In genomic region chr4:95255396-95256107, GRCh38 we compare ENCODE assay signal across 14 cellular contexts.
DNase-seq lines count a peak whose midpoint lies in the region; ATAC-seq and TF ChIP-seq lines count a peak whose summit lies in the region.
"Had no signal": no experiment of that assay in that cellular context is flagged by ENCODE, and none has a peak within 500 bp of the region (broad histone marks: within the 10 kb centered on the region; RNA-seq: fewer than 3 reads in every experiment).

No MANE protein-coding gene starts in this region.

- H3K9me3 Mint-ChIP-seq in nephron progenitor cell: no peaks in the 10 kb centered on the region
- H3K9me3 Mint-ChIP-seq: activated naive CD4-positive, alpha-beta T cell treated with anti-CD3 and anti-CD28 coated beads, Interleukin-2, amount 50 U/mL, for 72 hours had no signal

- H3K4me3 ChIP-seq in AG04450 (ENCODE audit: low read depth, low read length) (no peak overlapping the region), SK-N-SH (ENCODE audit: low read depth in 2 of 2, low read length in 1 of 2) (no peak overlapping the region), fibroblast of lung (replicated peaks in 1 of 4; ENCODE audit: control extremely low read depth in 1 of 4, insufficient read depth in 1 of 4, low read depth in 3 of 4, low read length in 4 of 4) (no peak overlapping the region)
- H3K4me3 ChIP-seq: right lobe of liver, tibial nerve had no signal

- no peaks in the 10 kb centered on the region for H3K79me2 ChIP-seq in SK-N-SH (ENCODE audit: insufficient read depth)
- no peaks in the 10 kb centered on the region for H3K79me2 ChIP-seq in fibroblast of lung (ENCODE audit: control insufficient read depth, insufficient read depth, low read length)

- peaks cover 11% of the 10 kb centered on the region for H3K4me1 Mint-ChIP-seq in nephron progenitor cell

- 88% methylated on average over 8 of the region's 8 CpGs for WGBS in SK-N-SH (ENCODE audit: low lambda C conversion rate)

- TF ChIP-seq CTCF in AG04450 (IDR thresholded peaks at IDR 0.05; ENCODE audit: low read depth, low read length): no peak
- TF ChIP-seq CTCF in SK-N-SH (IDR thresholded peaks at IDR 0.05): no peak
- no peak for TF ChIP-seq CTCF in fibroblast of lung (conservative IDR thresholded peaks at IDR 0.05 in 1 of 2, IDR thresholded peaks at IDR 0.05 in 1 of 2; ENCODE audit: low read depth in 1 of 2, low read length in 2 of 2)
- no peak for TF ChIP-seq CTCF in GM20000 (IDR thresholded peaks at IDR 0.05; ENCODE audit: extremely low read depth, missing control alignments)
- no peak for TF ChIP-seq CTCF in nephron progenitor cell (IDR thresholded peaks at IDR 0.05)

- H3K4me2 ChIP-seq in SK-N-SH (no peak overlapping the region), fibroblast of lung (ENCODE audit: extremely low read depth, insufficient read depth, low read length) (no peak overlapping the region)

- no peak for TF ChIP-seq EP300 in SK-N-SH (IDR thresholded peaks at IDR 0.05; ENCODE audit: borderline replicate concordance in 1 of 2, low read depth in 1 of 2, low read length in 1 of 2)

- POLR2A ChIA-PET in AG04450 (lab: Yijun Ruan, JAX) (no interaction called here), SK-N-SH (lab: Yijun Ruan, JAX) (no interaction called here)

- H3K36me3 ChIP-seq in SK-N-SH (replicated peaks in 1 of 2; ENCODE audit: control insufficient read depth in 1 of 2, insufficient read depth in 2 of 2, low read length in 1 of 2) (peaks cover 0 to 5% of the 10 kb centered on the region in 2 experiments), fibroblast of lung (ENCODE audit: control insufficient read depth, insufficient read depth, low read length) (no peaks in the 10 kb centered on the region)
- H3K36me3 ChIP-seq: right lobe of liver, tibial nerve had no signal

- CTCF ChIA-PET in AG04450 (lab: Charles Lee): no interaction called here
- CTCF ChIA-PET in SK-N-SH (lab: Yijun Ruan, JAX): interaction anchor here (0.6 kb wide), 1 partner anchor 383 kb away, joined by 4 read pairs; no protein-coding TSS in a partner anchor

- no peak overlapping the region; the same call in 1 of the 2 replicates for H2AFZ ChIP-seq in SK-N-SH (ENCODE audit: low read depth)
- H2AFZ ChIP-seq in fibroblast of lung (ENCODE audit: low read length): no peak overlapping the region

- no peaks in the 10 kb centered on the region for H3F3A ChIP-seq in SK-N-SH (replicated peaks; ENCODE audit: insufficient read depth)

- H3K36me3 Mint-ChIP-seq in nephron progenitor cell (ENCODE audit: low read depth): no peaks in the 10 kb centered on the region
- H3K36me3 Mint-ChIP-seq: activated naive CD4-positive, alpha-beta T cell treated with anti-CD3 and anti-CD28 coated beads, Interleukin-2, amount 50 U/mL, for 72 hours had no signal

- H3K4me3 Mint-ChIP-seq in nephron progenitor cell: no peak overlapping the region

- no peaks in the 10 kb centered on the region for H3K9me3 ChIP-seq in AG04450 (ENCODE audit: control insufficient read depth, insufficient read depth, low read length)
- no peaks in the 10 kb centered on the region for H3K9me3 ChIP-seq in SK-N-SH
- no peaks in the 10 kb centered on the region for H3K9me3 ChIP-seq in fibroblast of lung (ENCODE audit: control insufficient read depth, insufficient read depth, low read depth, low read length)
- H3K9me3 ChIP-seq: right lobe of liver, tibial nerve had no signal

- H3K27ac ChIP-seq in AG04450 (ENCODE audit: low read depth, low read length) (no peak overlapping the region), SK-N-SH (ENCODE audit: low read depth in 2 of 2, low read length in 1 of 2) (peak overlapping the region in 1 of 2 experiments; percentile 43; a peak in 3 of 4 replicates), fibroblast of lung (ENCODE audit: insufficient read depth, low read length) (no peak overlapping the region)
- H3K27ac ChIP-seq: right lobe of liver, tibial nerve had no signal

- ATAC-seq in HG02885 (IDR thresholded peaks at IDR 0.05; ENCODE audit: poor library complexity, unreplicated experiment): no peak
- ATAC-seq: activated naive CD4-positive, alpha-beta T cell treated with anti-CD3 and anti-CD28 coated beads, Interleukin-2, amount 50 U/mL, for 72 hours; right lobe of liver had no signal

- H3K27me3 Mint-ChIP-seq in nephron progenitor cell (ENCODE audit: low read depth, poor library complexity): no peaks in the 10 kb centered on the region

- no peaks in the 10 kb centered on the region for H3K27me3 ChIP-seq in AG04450 (ENCODE audit: control insufficient read depth, insufficient read depth, low read length)
- no peaks in the 10 kb centered on the region for H3K27me3 ChIP-seq in SK-N-SH (ENCODE audit: insufficient read depth)
- no peaks in the 10 kb centered on the region for H3K27me3 ChIP-seq in fibroblast of lung (ENCODE audit: control insufficient read depth, insufficient read depth, low read length)
- H3K27me3 ChIP-seq: right lobe of liver, tibial nerve had no signal

- peaks cover 0 to 10% of the 10 kb centered on the region in 2 experiments; a peak in 2 of 4 replicates for H3K4me1 ChIP-seq in SK-N-SH (ENCODE audit: control insufficient read depth in 1 of 2, insufficient read depth in 2 of 2, low read depth in 1 of 2, low read length in 1 of 2)
- no peaks in the 10 kb centered on the region for H3K4me1 ChIP-seq in fibroblast of lung (ENCODE audit: control insufficient read depth, extremely low read depth, insufficient read depth, low read length)

- DNase-seq in AG04450 (ENCODE audit: low read depth, low spot score) (peak; percentile 29), SK-N-SH (no peak), fibroblast of lung (ENCODE audit: low read depth in 2 of 2) (peak; percentile 62 to 71), myocyte (ENCODE audit: low read depth) (peak; percentile 54), NCI-H69 (lab: John Stamatoyannopoulos, UW) (no peak), GM20000 (ENCODE audit: low spot score) (no peak), nephron progenitor cell (no peak)
- DNase-seq: DMS 273 treated with DMSO at 0.1 percent for 48 hours; effector memory CD4-positive, alpha-beta T cell; NCI-H524 treated with DMSO at 0.1 percent for 48 hours; right lobe of liver had no signal

- no peak for TF ChIP-seq RAD21 in SK-N-SH (IDR thresholded peaks at IDR 0.05; ENCODE audit: low read length)

- no peak overlapping the region for H3K27ac Mint-ChIP-seq in nephron progenitor cell
- H3K27ac Mint-ChIP-seq: activated naive CD4-positive, alpha-beta T cell treated with anti-CD3 and anti-CD28 coated beads, Interleukin-2, amount 50 U/mL, for 72 hours had no signal

- H3K9me2 ChIP-seq in SK-N-SH: no peaks in the 10 kb centered on the region

- H4K20me1 ChIP-seq in SK-N-SH (ENCODE audit: insufficient read depth) (no peaks in the 10 kb centered on the region), fibroblast of lung (ENCODE audit: control insufficient read depth, extremely low read depth, insufficient read depth, low read length) (no peaks in the 10 kb centered on the region)

- H3K9ac ChIP-seq in SK-N-SH (no peak overlapping the region), fibroblast of lung (ENCODE audit: insufficient read depth, low read length) (no peak overlapping the region)

TF ChIP-seq in SK-N-SH, 30 proteins besides CTCF, POLR2A, EP300 and RAD21:
- peak; percentile 79; the same call in 1 of the 2 replicates for TF ChIP-seq USF1 (IDR thresholded peaks at IDR 0.05; ENCODE audit: borderline replicate concordance, low read depth)
- TF ChIP-seq SIN3A (IDR thresholded peaks at IDR 0.05; ENCODE audit: borderline replicate concordance, low read depth, low read length): no peak
- TF ChIP-seq SMC3 (IDR thresholded peaks at IDR 0.05; ENCODE audit: low read depth, low read length): no peak
- no peak for TF ChIP-seq RFX5 (IDR thresholded peaks at IDR 0.05; ENCODE audit: low read length)
- TF ChIP-seq TEAD4 (IDR thresholded peaks at IDR 0.05; ENCODE audit: borderline replicate concordance, insufficient read depth): no peak
- TF ChIP-seq PBX3 (IDR thresholded peaks at IDR 0.05): no peak
- no peak for TF ChIP-seq FOXJ3 (CRISPR knock-in tag; IDR thresholded peaks at IDR 0.05)

Comparison
In these comparisons a context has a peak if more than half of its experiments do, and no peak if none do; other contexts are left out.
1. DNase-seq: peak in AG04450 (single experiment), fibroblast of lung (2 of 2) and myocyte (single experiment); none in SK-N-SH (single experiment), NCI-H69 (single experiment), GM20000 (single experiment) and nephron progenitor cell (single experiment).